In genomic region chr14:74572829-74573360, GRCh38 we compare ENCODE assay signal across 9 cellular contexts. TPM values are rescaled to one million over a fixed set of nuclear protein-coding genes. Genes with fewer than 3 reads are reported as not detected.
DNase-seq lines count a peak whose midpoint lies in the region; ATAC-seq and TF ChIP-seq lines count a peak whose summit lies in the region.
"Had no signal": no experiment of that assay in that cellular context is flagged by ENCODE, and none has a peak within 500 bp of the region (broad histone marks: within the 10 kb centered on the region; RNA-seq: fewer than 3 reads in every experiment).

No MANE protein-coding gene starts in this region.

- H3K27me3 ChIP-seq in PC-9 (ENCODE audit: insufficient read depth, low read depth): no peaks in the 10 kb centered on the region
- H3K27me3 ChIP-seq in esophagus (ENCODE audit: control insufficient read depth in 1 of 2, insufficient read depth in 2 of 2, low read length in 2 of 2): no peaks in the 10 kb centered on the region
- no peaks in the 10 kb centered on the region for H3K27me3 ChIP-seq in osteoblast (ENCODE audit: insufficient read depth, low read length)
- H3K27me3 ChIP-seq in spleen (replicated peaks in 1 of 7): peaks cover 0 to 28% (median 0%) of the 10 kb centered on the region in 7 donors

- peaks cover 84% of the 10 kb centered on the region for H3K4me1 ChIP-seq in PC-9 (replicated peaks; ENCODE audit: insufficient read depth)
- H3K4me1 ChIP-seq in esophagus (ENCODE audit: control insufficient read depth in 2 of 2, insufficient read depth in 2 of 2, low read length in 1 of 2): peaks cover 9 to 19% of the 10 kb centered on the region in 2 donors
- H3K4me1 ChIP-seq in osteoblast (ENCODE audit: insufficient read depth, low read length): peaks cover 94% of the 10 kb centered on the region
- peaks cover 6 to 69% (median 33%) of the 10 kb centered on the region in 6 donors for H3K4me1 ChIP-seq in spleen

- H4K20me1 ChIP-seq in PC-9 (ENCODE audit: insufficient read depth) (no peaks in the 10 kb centered on the region), osteoblast (ENCODE audit: insufficient read depth, low read length) (no peaks in the 10 kb centered on the region)

- POLR2A ChIA-PET in AG04449 (lab: Yijun Ruan, JAX) (interaction anchor here (0.9 to 2.7 kb wide), 8 partner anchors 11 to 50 kb away, joined by 3 to 18 read pairs (median 4); no protein-coding TSS in a partner anchor), PC-9 (lab: Charles Lee; ENCODE audit: unreplicated experiment) (interaction anchor here (0.5 to 2.8 kb wide), 16 partner anchors 9 to 830 kb away, joined by 3 to 30 read pairs (median 5); partner anchors contain the start of genes ABCD4 and RPS6KL1)

- intact Hi-C loops in PC-9 (cut with micrococcal nuclease; ENCODE audit: unreplicated experiment) (loop anchor here (1.0 to 10.0 kb wide), 10 partner anchors 7 to 982 kb away; partner anchors contain the start of gene FOS), spleen (cut with DNase I; ENCODE audit: low total_unique reads) (no loop called here)

- peaks cover 65% of the 10 kb centered on the region for H3F3A ChIP-seq in PC-9 (ENCODE audit: insufficient read depth, low read depth)

- ATAC-seq in GM21786 (IDR thresholded peaks at IDR 0.05; ENCODE audit: unreplicated experiment): no peak
- ATAC-seq in HG03108 (IDR thresholded peaks at IDR 0.05; ENCODE audit: unreplicated experiment): no peak

- peaks cover 69% of the 10 kb centered on the region for H3K79me2 ChIP-seq in PC-9 (ENCODE audit: low read depth)
- peaks cover 65% of the 10 kb centered on the region for H3K79me2 ChIP-seq in osteoblast (ENCODE audit: insufficient read depth, low read length)

- H3K9me2 ChIP-seq in PC-9 (ENCODE audit: insufficient read depth): no peaks in the 10 kb centered on the region

- H3K9me3 ChIP-seq in PC-9 (ENCODE audit: insufficient read depth, low read depth): no peaks in the 10 kb centered on the region
- H3K9me3 ChIP-seq in esophagus (ENCODE audit: control insufficient read depth in 2 of 2, insufficient read depth in 1 of 2, low read depth in 1 of 2, low read length in 1 of 2): no peaks in the 10 kb centered on the region
- H3K9me3 ChIP-seq in osteoblast (ENCODE audit: low read depth, low read length): no peaks in the 10 kb centered on the region
- H3K9me3 ChIP-seq in spleen: no peaks in the 10 kb centered on the region

- WGBS in esophagus, 2 donors: 31 to 46% methylated on average over 10 of the region's 10 CpGs
- WGBS in spleen, 5 donors: 79 to 90% (median 85%) methylated on average over 10 of the region's 10 CpGs

- H3K36me3 ChIP-seq in PC-9 (ENCODE audit: low read depth) (peaks cover 10% of the 10 kb centered on the region; the same call in 1 of the 2 replicates), esophagus (ENCODE audit: control insufficient read depth in 2 of 2, insufficient read depth in 2 of 2, low read length in 1 of 2) (no peaks in the 10 kb centered on the region), osteoblast (ENCODE audit: insufficient read depth, low read length) (peaks cover 42% of the 10 kb centered on the region), spleen (no peaks in the 10 kb centered on the region)

- TF ChIP-seq CTCF in AG04449 (IDR thresholded peaks at IDR 0.05; ENCODE audit: insufficient read depth, low read length, missing control alignments) (no peak), PC-9 (conservative IDR thresholded peaks at IDR 0.05) (no peak), osteoblast (IDR thresholded peaks at IDR 0.05; ENCODE audit: extremely low read depth, low read depth, low read length) (no peak), spleen (IDR thresholded peaks at IDR 0.05 in 8 of 11, conservative IDR thresholded peaks at IDR 0.05 in 3 of 11) (no peak)

- H3K4me2 ChIP-seq in PC-9 (peak overlapping the region; percentile 92), osteoblast (ENCODE audit: insufficient read depth, low read length) (peak overlapping the region; percentile 79)

- TF ChIP-seq POLR2A in spleen (IDR thresholded peaks at IDR 0.05): no peak

- H3K27ac ChIP-seq in PC-9 (peak overlapping the region; percentile 99), esophagus (ENCODE audit: low read depth in 2 of 2, low read length in 1 of 2) (peak overlapping the region; percentile 86 to 87), osteoblast (ENCODE audit: low read depth, low read length) (peak overlapping the region; percentile 99), spleen (no peak overlapping the region)

- CTCF ChIA-PET in AG04449 (lab: Yijun Ruan, JAX) (interaction anchor here (1.3 to 3.7 kb wide), 10 partner anchors 9 to 231 kb away, joined by 3 to 27 read pairs (median 6); partner anchors contain the start of gene LTBP2), PC-9 (lab: Charles Lee) (interaction anchor here (0.5 to 6.4 kb wide), 14 partner anchors 11 to 925 kb away, joined by 3 to 82 read pairs (median 7); partner anchors contain the start of genes ISCA2 and LTBP2)

- no peak for DNase-seq in AG04449 (ENCODE audit: low read depth, low spot score)
- DNase-seq in PC-9: peak; percentile 71 to 84
- DNase-seq in osteoblast (ENCODE audit: insufficient read length, low spot score, missing footprints): no peak
- DNase-seq in spleen: no peak
- no peak for DNase-seq in activated gamma-delta T cell treated with Interleukin-2 at 50 U/mL for 16 hours
- DNase-seq: NCI-H2081 had no signal

- H2AFZ ChIP-seq in PC-9 (peak overlapping the region; percentile 35), osteoblast (ENCODE audit: low read length) (no peak overlapping the region)

- BruUV-seq in PC-9 (replicated peaks; lab: Mats Ljungman, UMichigan): TSS peak; percentile 72

- peak overlapping the region; percentile 36 for H3K4me3 ChIP-seq in AG04449 (ENCODE audit: low read depth, low read length)
- peak overlapping the region; percentile 52 for H3K4me3 ChIP-seq in PC-9
- H3K4me3 ChIP-seq in esophagus (ENCODE audit: low read depth in 1 of 2, low read length in 2 of 2): no peak overlapping the region
- H3K4me3 ChIP-seq in osteoblast (ENCODE audit: insufficient read depth, low read length): peak overlapping the region; percentile 51
- no peak overlapping the region for H3K4me3 ChIP-seq in spleen

RNA-seq across cellular contexts. Expression of gene LTBP2, which starts 39.1 kb away (rescaled TPM):
- total RNA-seq in PC-9 (2021) (121 and 124 TPM in 2 replicates), osteoblast (493 and 546 TPM in 2 replicates), spleen (10 to 100 TPM in 1 of 7 donors, 1 to 10 TPM in 6; 4.3 to 10.7 (median 6.3) TPM)
- polyA plus RNA-seq in esophagus (1 to 10 TPM; 4.7 to 5.5 TPM), spleen (1 to 10 TPM; 3.4 to 6.7 (median 4.2) TPM)

Comparison
In these comparisons a context has a peak if more than half of its experiments do, and no peak if none do; other contexts are left out.
1. DNase-seq: peak in PC-9 (2 of 2); none in AG04449 (single experiment), osteoblast (single experiment), spleen (single experiment) and activated gamma-delta T cell treated with Interleukin-2 at 50 U/mL for 16 hours (single experiment).
2. H3K4me3 ChIP-seq: peak in AG04449 (single experiment), PC-9 (single experiment) and osteoblast (single experiment); none in esophagus (0 of 2) and spleen (0 of 8).
3. H3K27ac ChIP-seq: peak in PC-9 (single experiment), esophagus (2 of 2) and osteoblast (single experiment); none in spleen (0 of 8).
4. RNA of gene LTBP2, which starts 39.1 kb away (total RNA-seq): 493 to 546 TPM in osteoblast and 121 to 124 TPM in PC-9; 4.3 to 10.7 TPM in spleen; every median in the first group is over 10 times any median in the second.